In genomic region chr13:75635621-75636338, GRCh38 we compare ENCODE assay signal across 1 cellular context.
A peak's percentile ranks its signal among the peaks of the same experiment; 100 is the strongest.
TF ChIP-seq lines count a peak whose summit lies in the region.

Gene LMO7 (plus strand): TSS chr13:75636330. CDS start chr13:75636658, 328 bp downstream.

TF ChIP-seq in HEK293, 187 proteins besides CTCF, POLR2A, EP300 and RAD21 (continued from another document):
- TF ChIP-seq ZNF580 (tag by site-specific recombination; IDR thresholded peaks at IDR 0.05) (no peak), HIC1 (tag by site-specific recombination; IDR thresholded peaks at IDR 0.05) (peak; percentile 26; the same call in 1 of the 2 replicates), GLIS1 (tag by site-specific recombination; IDR thresholded peaks at IDR 0.05) (peak; percentile 82), KLF1 (tag by site-specific recombination; IDR thresholded peaks at IDR 0.05) (0 out of 2 replicates have a peak, but pooled peaks have one; percentile 21), ZNF660 (tag by site-specific recombination; IDR thresholded peaks at IDR 0.05) (peak; percentile 58; the same call in 1 of the 2 replicates), ZNF23 (tag by site-specific recombination; IDR thresholded peaks at IDR 0.05; ENCODE audit: borderline replicate concordance) (no peak), GLIS2 (tag by site-specific recombination; IDR thresholded peaks at IDR 0.05) (peak; percentile 27; the same call in 1 of the 2 replicates), ZNF2 (tag by site-specific recombination; IDR thresholded peaks at IDR 0.05) (no peak), SP7 (tag by site-specific recombination; IDR thresholded peaks at IDR 0.05) (0 out of 2 replicates have a peak, but pooled peaks have one; percentile 24), ZNF623 (tag by site-specific recombination; IDR thresholded peaks at IDR 0.05) (no peak), ZFHX2 (tag by site-specific recombination; conservative IDR thresholded peaks at IDR 0.05) (peak; percentile 64), EGR2 (tag by site-specific recombination; IDR thresholded peaks at IDR 0.05; ENCODE audit: low read depth) (peak; percentile 10; the same call in 1 of the 2 replicates), ZNF561 (tag by site-specific recombination; IDR thresholded peaks at IDR 0.05; ENCODE audit: borderline replicate concordance) (peak; percentile 83; the same call in 1 of the 2 replicates), ZBTB7A (tag by site-specific recombination; IDR thresholded peaks at IDR 0.05; ENCODE audit: low read depth) (no peak), ZNF777 (tag by site-specific recombination; IDR thresholded peaks at IDR 0.05; ENCODE audit: borderline replicate concordance) (no peak), ZBTB6 (tag by site-specific recombination; IDR thresholded peaks at IDR 0.05) (no peak), ZSCAN16 (tag by site-specific recombination; IDR thresholded peaks at IDR 0.05) (no peak), KLF9 (tag by site-specific recombination; IDR thresholded peaks at IDR 0.05; ENCODE audit: low read depth) (peak; percentile 48), ZSCAN30 (tag by site-specific recombination; IDR thresholded peaks at IDR 0.05) (0 out of 2 replicates have a peak, but pooled peaks have one; percentile 10), ZNF202 (tag by site-specific recombination; IDR thresholded peaks at IDR 0.05; ENCODE audit: borderline replicate concordance) (0 out of 2 replicates have a peak, but pooled peaks have one; percentile 35), PATZ1 (tag by site-specific recombination; IDR thresholded peaks at IDR 0.05) (peak; percentile 30; the same call in 1 of the 2 replicates), TCF7L2 (IDR thresholded peaks at IDR 0.05; ENCODE audit: borderline replicate concordance, low read depth, low read length) (no peak), OSR2 (tag by site-specific recombination; IDR thresholded peaks at IDR 0.05) (no peak), ZNF138 (tag by site-specific recombination; IDR thresholded peaks at IDR 0.05; ENCODE audit: borderline replicate concordance) (no peak), ZNF24 (tag by site-specific recombination; IDR thresholded peaks at IDR 0.05) (no peak), ZNF280C (tag by site-specific recombination; IDR thresholded peaks at IDR 0.05) (no peak), ZNF10 (tag by site-specific recombination; IDR thresholded peaks at IDR 0.05) (no peak), ZBTB20 (tag by site-specific recombination; IDR thresholded peaks at IDR 0.05) (no peak), ZFP3 (tag by site-specific recombination; IDR thresholded peaks at IDR 0.05; ENCODE audit: low read depth) (no peak), ZBTB8A (tag by site-specific recombination; IDR thresholded peaks at IDR 0.05) (0 out of 2 replicates have a peak, but pooled peaks have one; percentile 47), SP3 (tag by site-specific recombination; IDR thresholded peaks at IDR 0.05) (no peak; the same call in 1 of the 2 replicates), ZBTB10 (tag by site-specific recombination; IDR thresholded peaks at IDR 0.05) (no peak)
TF ChIP-seq in HEK293: peak in this region for 14.
